ENCODE assay signal across 8 cellular contexts in genomic region chr5:16455670-16456069, GRCh38. TPM values are rescaled to one million over a fixed set of nuclear protein-coding genes. Genes with fewer than 3 reads are reported as not detected.
DNase-seq lines count a peak whose midpoint lies in the region; ATAC-seq and TF ChIP-seq lines count a peak whose summit lies in the region.

No MANE protein-coding gene starts in this region.

- no peak overlapping the region for H3K4me3 Mint-ChIP-seq in activated naive CD4-positive, alpha-beta T cell treated with anti-CD3 and anti-CD28 coated beads for 36 hours
- H3K4me3 Mint-ChIP-seq in stimulated activated naive CD8-positive, alpha-beta T cell treated with anti-CD3 and anti-CD28 coated beads, Interleukin-15, amount 100 ng/mL, for 72 hours: peak overlapping the region; percentile 53 to 58
- H3K4me3 Mint-ChIP-seq in nephron progenitor cell: no peak overlapping the region

- H3K4me1 Mint-ChIP-seq in activated naive CD4-positive, alpha-beta T cell treated with anti-CD3 and anti-CD28 coated beads for 36 hours (ENCODE audit: low read depth): peaks cover 45% of the 10 kb centered on the region
- peaks cover 46% of the 10 kb centered on the region for H3K4me1 Mint-ChIP-seq in stimulated activated naive CD8-positive, alpha-beta T cell treated with anti-CD3 and anti-CD28 coated beads, Interleukin-15, amount 100 ng/mL, for 72 hours
- H3K4me1 Mint-ChIP-seq in nephron progenitor cell: peaks cover 2% of the 10 kb centered on the region

- H3K27ac ChIP-seq in epithelial cell of prostate: peak overlapping the region; percentile 81

- H3K27me3 Mint-ChIP-seq in activated naive CD4-positive, alpha-beta T cell treated with anti-CD3 and anti-CD28 coated beads for 36 hours (ENCODE audit: low read depth): no peaks in the 10 kb centered on the region
- H3K27me3 Mint-ChIP-seq in stimulated activated naive CD8-positive, alpha-beta T cell treated with anti-CD3 and anti-CD28 coated beads, Interleukin-15, amount 100 ng/mL, for 72 hours: no peaks in the 10 kb centered on the region
- H3K27me3 Mint-ChIP-seq in nephron progenitor cell (ENCODE audit: low read depth, poor library complexity): no peaks in the 10 kb centered on the region

- intact Hi-C loops in activated naive CD4-positive, alpha-beta T cell treated with anti-CD3 and anti-CD28 coated beads for 36 hours (cut with micrococcal nuclease): loop anchor here (1.0 to 2.0 kb wide), 3 partner anchors 12 to 295 kb away; no protein-coding TSS in a partner anchor

- no peak for DNase-seq in activated naive CD4-positive, alpha-beta T cell treated with anti-CD3 and anti-CD28 coated beads for 36 hours
- no peak for DNase-seq in activated naive CD4-positive, alpha-beta T cell (lab: John Stamatoyannopoulos, UW)
- DNase-seq in NOMO-1 treated with dmso at 0.1 percent for 144 hours (lab: John Stamatoyannopoulos, UW; ENCODE audit: unreplicated experiment) (peak; percentile 33), epithelial cell of prostate (ENCODE audit: low read depth, low spot score) (no peak), HPDE6-E6E7 (ENCODE audit: extremely low spot score) (no peak), COR-L47 (lab: John Stamatoyannopoulos, UW) (no peak), nephron progenitor cell (no peak)
- DNase-seq in stimulated activated naive CD8-positive, alpha-beta T cell treated with anti-CD3 and anti-CD28 coated beads, Interleukin-15, amount 100 ng/mL, for 72 hours: no peak

- no peak for TF ChIP-seq CTCF in nephron progenitor cell (IDR thresholded peaks at IDR 0.05)

- no peak for ATAC-seq in stimulated activated naive CD8-positive, alpha-beta T cell treated with anti-CD3 and anti-CD28 coated beads, Interleukin-15, amount 100 ng/mL, for 72 hours

- no peaks in the 10 kb centered on the region for H3K9me3 Mint-ChIP-seq in activated naive CD4-positive, alpha-beta T cell treated with anti-CD3 and anti-CD28 coated beads for 36 hours
- no peaks in the 10 kb centered on the region for H3K9me3 Mint-ChIP-seq in stimulated activated naive CD8-positive, alpha-beta T cell treated with anti-CD3 and anti-CD28 coated beads, Interleukin-15, amount 100 ng/mL, for 72 hours
- no peaks in the 10 kb centered on the region for H3K9me3 Mint-ChIP-seq in nephron progenitor cell

- peaks cover 45% of the 10 kb centered on the region for H3K36me3 Mint-ChIP-seq in activated naive CD4-positive, alpha-beta T cell treated with anti-CD3 and anti-CD28 coated beads for 36 hours (ENCODE audit: low read depth)
- peaks cover 49% of the 10 kb centered on the region for H3K36me3 Mint-ChIP-seq in nephron progenitor cell (ENCODE audit: low read depth)

- CTCF ChIA-PET in activated naive CD4-positive, alpha-beta T cell treated with anti-CD3 and anti-CD28 coated beads for 36 hours (lab: Charles Lee): interaction anchor here (0.5 to 3.5 kb wide), 20 partner anchors 9 to 1471 kb away, joined by 3 to 26 read pairs (median 4); no protein-coding TSS in a partner anchor

- H3K27ac Mint-ChIP-seq in activated naive CD4-positive, alpha-beta T cell treated with anti-CD3 and anti-CD28 coated beads for 36 hours: peak overlapping the region; percentile 91
- peak overlapping the region; percentile 75 to 86 for H3K27ac Mint-ChIP-seq in stimulated activated naive CD8-positive, alpha-beta T cell treated with anti-CD3 and anti-CD28 coated beads, Interleukin-15, amount 100 ng/mL, for 72 hours
- H3K27ac Mint-ChIP-seq in nephron progenitor cell: no peak overlapping the region

RNA-seq across cellular contexts. Expression of gene ZNF622, which starts 9.9 kb away (rescaled TPM):
- 10 to 100 TPM; 25.7 to 25.9 TPM for total RNA-seq in activated naive CD4-positive, alpha-beta T cell treated with anti-CD3 and anti-CD28 coated beads for 36 hours

Comparison
In these comparisons a context has a peak if more than half of its experiments do, and no peak if none do; other contexts are left out.
1. H3K4me3 Mint-ChIP-seq: peak in stimulated activated naive CD8-positive, alpha-beta T cell treated with anti-CD3 and anti-CD28 coated beads, Interleukin-15, amount 100 ng/mL, for 72 hours (2 of 2); none in activated naive CD4-positive, alpha-beta T cell treated with anti-CD3 and anti-CD28 coated beads for 36 hours (single experiment) and nephron progenitor cell (single experiment).